Comparison of ENCODE assay signal across 16 cellular contexts in genomic region chr2:241415196-241415595, GRCh38. TPM values are rescaled to one million over a fixed set of nuclear protein-coding genes. Genes with fewer than 3 reads are reported as not detected.
DNase-seq lines count a peak whose midpoint lies in the region; ATAC-seq, FAIRE-seq and TF ChIP-seq lines count a peak whose summit lies in the region.
"Had no signal": no experiment of that assay in that cellular context is flagged by ENCODE, and none has a peak within 500 bp of the region (broad histone marks: within the 10 kb centered on the region; RNA-seq: fewer than 3 reads in every experiment).

No MANE protein-coding gene starts in this region.

- no peak overlapping the region for H2AFZ ChIP-seq in HepG2 (ENCODE audit: low read length)
- H2AFZ ChIP-seq in SK-N-SH (ENCODE audit: low read depth): no peak overlapping the region
- H2AFZ ChIP-seq: GM23248 had no signal

- intact Hi-C loops in HepG2 (cut with micrococcal nuclease; ENCODE audit: unreplicated experiment): no loop called here
- intact Hi-C loops in right lobe of liver (cut with DNase I): no loop called here

- WGBS in HepG2 (ENCODE audit: low lambda C conversion rate): 90% methylated on average over 3 of the region's 3 CpGs
- 80% methylated on average over 1 of the region's 3 CpGs for WGBS in right lobe of liver (ENCODE audit: insufficient coverage, low coverage, low lambda C conversion rate, missing lambda C conversion rate)
- WGBS in SK-N-SH (ENCODE audit: low lambda C conversion rate): 100% methylated on average over 3 of the region's 3 CpGs

- no peaks in the 10 kb centered on the region for H3K36me3 Mint-ChIP-seq in glutamatergic neuron (ENCODE audit: unreplicated experiment)

- H3K9me3 ChIP-seq in HepG2 (ENCODE audit: low read length) (no peaks in the 10 kb centered on the region), right lobe of liver (no peaks in the 10 kb centered on the region), SK-N-SH (no peaks in the 10 kb centered on the region)
- H3K9me3 ChIP-seq: BLaER1, HAP-1 had no signal

- H3K9ac ChIP-seq in HepG2 (ENCODE audit: insufficient read depth, low read depth, low read length) (no peak overlapping the region), SK-N-SH (no peak overlapping the region)
- H3K9ac ChIP-seq: BLaER1, GM23248 had no signal

- ATAC-seq in HepG2: peak; percentile 46
- no peak for ATAC-seq in right lobe of liver
- no peak for ATAC-seq in HG03280 (IDR thresholded peaks at IDR 0.05; ENCODE audit: unreplicated experiment)
- ATAC-seq: GM12878 had no signal

- no peak for FAIRE-seq in HepG2 (lab: Jason Lieb, UNC)
- FAIRE-seq: GM12878, GM18507 had no signal

- H3K27me3 Mint-ChIP-seq in glutamatergic neuron (ENCODE audit: unreplicated experiment): no peaks in the 10 kb centered on the region

- H3K4me1 Mint-ChIP-seq in glutamatergic neuron (ENCODE audit: low read depth, unreplicated experiment): no peaks in the 10 kb centered on the region

- H3K27me3 ChIP-seq in HepG2 (ENCODE audit: control insufficient read depth in 1 of 2, insufficient read depth in 2 of 2, low read length in 2 of 2) (no peaks in the 10 kb centered on the region), right lobe of liver (no peaks in the 10 kb centered on the region), SK-N-SH (ENCODE audit: insufficient read depth) (no peaks in the 10 kb centered on the region)
- H3K27me3 ChIP-seq: BLaER1 had no signal

- TF ChIP-seq CTCF in HepG2 (CRISPR knock-in tag; IDR thresholded peaks at IDR 0.05): no peak
- TF ChIP-seq CTCF in right lobe of liver (IDR thresholded peaks at IDR 0.05): no peak
- TF ChIP-seq CTCF in glutamatergic neuron (IDR thresholded peaks at IDR 0.05; ENCODE audit: partially characterized antibody, unreplicated experiment): no peak
- no peak for TF ChIP-seq CTCF in SK-N-SH (IDR thresholded peaks at IDR 0.05)

- no peak overlapping the region for H3K4me3 ChIP-seq in HepG2 (replicated peaks in 1 of 3; ENCODE audit: insufficient read depth in 1 of 3, low read depth in 2 of 3, low read length in 3 of 3)
- no peak overlapping the region for H3K4me3 ChIP-seq in right lobe of liver
- no peak overlapping the region for H3K4me3 ChIP-seq in SK-N-SH (ENCODE audit: low read depth in 2 of 2, low read length in 1 of 2)
- H3K4me3 ChIP-seq: BLaER1, GM12878, GM23248, HAP-1 had no signal

- POLR2A ChIA-PET in HepG2 (lab: Yijun Ruan, JAX) (no interaction called here), SK-N-SH (lab: Yijun Ruan, JAX) (no interaction called here)

- peaks cover 39% of the 10 kb centered on the region for H3K4me1 ChIP-seq in HepG2 (ENCODE audit: insufficient read depth, low read length)
- H3K4me1 ChIP-seq in right lobe of liver: no peaks in the 10 kb centered on the region
- H3K4me1 ChIP-seq in SK-N-SH (ENCODE audit: control insufficient read depth in 1 of 2, insufficient read depth in 2 of 2, low read depth in 1 of 2, low read length in 1 of 2): peaks cover 0 to 13% of the 10 kb centered on the region in 2 experiments; a peak in 1 of 4 replicates
- H3K4me1 ChIP-seq: BLaER1, HAP-1 had no signal

- BruUV-seq in HepG2 (replicated peaks; lab: Mats Ljungman, UMichigan): no TSS peak

- H4K20me1 ChIP-seq in HepG2 (ENCODE audit: insufficient read depth, low read length): no peaks in the 10 kb centered on the region
- H4K20me1 ChIP-seq in SK-N-SH (ENCODE audit: insufficient read depth): no peaks in the 10 kb centered on the region
- H4K20me1 ChIP-seq: BLaER1 had no signal

- H3K9me3 Mint-ChIP-seq in glutamatergic neuron (ENCODE audit: unreplicated experiment): no peaks in the 10 kb centered on the region

- no peaks in the 10 kb centered on the region for H3K79me2 ChIP-seq in HepG2 (ENCODE audit: insufficient read depth, low read length)
- no peaks in the 10 kb centered on the region for H3K79me2 ChIP-seq in SK-N-SH (ENCODE audit: insufficient read depth)

- H3K4me3 Mint-ChIP-seq in glutamatergic neuron (ENCODE audit: unreplicated experiment): no peak overlapping the region

- H3K4me2 ChIP-seq in HepG2 (ENCODE audit: low read depth, low read length) (no peak overlapping the region), SK-N-SH (no peak overlapping the region)
- H3K4me2 ChIP-seq: BLaER1 had no signal

- in situ Hi-C loops in HepG2 (cut with HindIII; ENCODE audit: extremely low pct_ligation_motif_present, low pct_unique_long_range_greater_than_20kb): no loop called here

- H3F3A ChIP-seq in SK-N-SH (replicated peaks; ENCODE audit: insufficient read depth): peaks cover 13% of the 10 kb centered on the region

- no peaks in the 10 kb centered on the region for H3K9me2 ChIP-seq in SK-N-SH

- peak overlapping the region; percentile 53 for H3K27ac Mint-ChIP-seq in glutamatergic neuron (ENCODE audit: unreplicated experiment)

- TF ChIP-seq POLR2A in HepG2 (IDR thresholded peaks at IDR 0.05; ENCODE audit: insufficient read depth in 1 of 2, low read depth in 2 of 2, low read length in 2 of 2) (no peak), right lobe of liver (IDR thresholded peaks at IDR 0.05) (no peak)

- H3K36me3 ChIP-seq in HepG2 (replicated peaks in 1 of 2; ENCODE audit: control insufficient read depth in 1 of 2, insufficient read depth in 2 of 2, low read length in 2 of 2) (peaks cover 22 to 81% of the 10 kb centered on the region in 2 experiments), right lobe of liver (peaks cover 0 to 62% (median 32%) of the 10 kb centered on the region in 4 donors), SK-N-SH (replicated peaks in 1 of 2; ENCODE audit: control insufficient read depth in 1 of 2, insufficient read depth in 2 of 2, low read length in 1 of 2) (peaks cover 40 to 42% of the 10 kb centered on the region in 2 experiments)

- TF ChIP-seq EP300 in HepG2 (IDR thresholded peaks at IDR 0.05; ENCODE audit: low read depth in 2 of 2, low read length in 2 of 2) (no peak), HepG2 (CRISPR knock-in tag; IDR thresholded peaks at IDR 0.05; ENCODE audit: borderline replicate concordance) (no peak), SK-N-SH (IDR thresholded peaks at IDR 0.05; ENCODE audit: borderline replicate concordance in 1 of 2, low read depth in 1 of 2, low read length in 1 of 2) (no peak)

- TF ChIP-seq RAD21 in HepG2 (CRISPR knock-in tag; IDR thresholded peaks at IDR 0.05): no peak
- TF ChIP-seq RAD21 in SK-N-SH (IDR thresholded peaks at IDR 0.05; ENCODE audit: low read length): no peak

- DNase-seq in HepG2 (ENCODE audit: low spot score) (no peak), right lobe of liver (no peak), glutamatergic neuron (no peak), substantia nigra (lab: John Stamatoyannopoulos, UW) (no peak), anterior cingulate cortex (lab: John Stamatoyannopoulos, UW) (no peak), SK-N-SH (no peak)
- DNase-seq: 8988T, AML-193, GM23248, KBM-7 had no signal

- H3K27ac ChIP-seq in HepG2 (ENCODE audit: extremely low read length, insufficient read depth, low read length): no peak overlapping the region
- no peak overlapping the region for H3K27ac ChIP-seq in right lobe of liver
- peak overlapping the region; percentile 58 for H3K27ac ChIP-seq in substantia nigra (ENCODE audit: low read depth, low read length, poor library complexity, severe bottlenecking)
- no peak overlapping the region for H3K27ac ChIP-seq in SK-N-SH (ENCODE audit: low read depth in 2 of 2, low read length in 1 of 2)
- H3K27ac ChIP-seq: BLaER1, GM23248, HL-60 had no signal

- CTCF ChIA-PET in HepG2 (lab: Yijun Ruan, JAX; ENCODE audit: low intra/inter-chr PET ratio, low total read pairs): no interaction called here
- CTCF ChIA-PET in SK-N-SH (lab: Yijun Ruan, JAX): interaction anchor here (2.1 kb wide), 1 partner anchor 12 kb away, joined by 5 read pairs; no protein-coding TSS in a partner anchor

TF ChIP-seq in HepG2, 621 proteins besides CTCF, POLR2A, EP300 and RAD21 (continues in another document):
- TF ChIP-seq ZNF780A (CRISPR knock-in tag; IDR thresholded peaks at IDR 0.05): no peak

TF ChIP-seq in SK-N-SH, 30 proteins besides CTCF, POLR2A, EP300 and RAD21 (continues in another document):
- TF ChIP-seq SIN3A (IDR thresholded peaks at IDR 0.05; ENCODE audit: borderline replicate concordance, low read depth, low read length): no peak
- no peak for TF ChIP-seq TCF12 (IDR thresholded peaks at IDR 0.05)

RNA-seq across cellular contexts. Expression of gene FARP2, which starts 59.1 kb away (rescaled TPM):
- total RNA-seq in HepG2 (2016; rRNA removed; fragmentation: Illumina TruSeq; extraction: Trizol) (43.3 and 45.4 TPM in 2 replicates), right lobe of liver (10 to 100 TPM; 13.3 to 41.3 (median 28.7) TPM), glutamatergic neuron (ENCODE audit: unreplicated experiment) (67.7 TPM)
- 60.7 and 66.0 TPM in 2 replicates for total RNA-seq in HepG2 (2016; cell fraction: cytosol; rRNA removed; fragmentation: Illumina TruSeq; extraction: Trizol; ENCODE audit: low read depth)
- 39.9 and 41.1 TPM in 2 replicates for total RNA-seq in HepG2 (2016; cell fraction: insoluble cytoplasmic fraction; rRNA removed; fragmentation: Illumina TruSeq; extraction: Trizol)
- total RNA-seq in HepG2 (2016; cell fraction: membrane; rRNA removed; fragmentation: Illumina TruSeq; extraction: Trizol): 26.8 and 27.2 TPM in 2 replicates
- 40.7 and 47.5 TPM in 2 replicates for total RNA-seq in HepG2 (2016; cell fraction: nucleus; rRNA removed; fragmentation: Illumina TruSeq; extraction: Trizol)
- polyA plus RNA-seq in HepG2 (2011; rRNA removed) (28.0 and 29.5 TPM in 2 replicates), SK-N-SH (2012; rRNA removed) (11.5 and 13.9 TPM in 2 replicates)
- polyA plus RNA-seq in HepG2 (2011; cell fraction: cytosol; rRNA removed): 14.2 and 16.0 TPM in 2 replicates
- 67.3 and 75.5 TPM in 2 replicates for polyA plus RNA-seq in HepG2 (2011; cell fraction: nucleus; rRNA removed)
- 28.7 and 33.3 TPM in 2 replicates for polyA plus RNA-seq in HepG2 (2012)
- polyA plus RNA-seq in HepG2 (2016; cell fraction: cytosol; fragmentation: Illumina TruSeq; extraction: Trizol; ENCODE audit: low read depth): 3.3 and 4.4 TPM in 2 replicates
- polyA plus RNA-seq in HepG2 (2016; cell fraction: insoluble cytoplasmic fraction; fragmentation: Illumina TruSeq; extraction: Trizol; ENCODE audit: low read depth): 24.1 and 27.0 TPM in 2 replicates
- polyA plus RNA-seq in HepG2 (2016; cell fraction: membrane; fragmentation: Illumina TruSeq; extraction: Trizol; ENCODE audit: low read depth): 6.7 and 9.3 TPM in 2 replicates
- polyA plus RNA-seq in HepG2 (2016; cell fraction: nucleus; fragmentation: Illumina TruSeq; extraction: Trizol; ENCODE audit: insufficient read depth, low read depth): 43.0 and 49.1 TPM in 2 replicates
- polyA minus RNA-seq in HepG2 (2011; rRNA and poly(A)+ RNA removed; ENCODE audit: low replicate concordance): 62.3 and 67.5 TPM in 2 replicates
- 23.7 and 25.8 TPM in 2 replicates for polyA minus RNA-seq in HepG2 (2011; cell fraction: cytosol; rRNA and poly(A)+ RNA removed)
- 56.9 and 62.9 TPM in 2 replicates for polyA minus RNA-seq in HepG2 (2011; cell fraction: nucleus; rRNA and poly(A)+ RNA removed)
- 11.9 and 13.0 TPM in 2 replicates for polyA plus RNA-seq in SK-N-SH (2012; cell fraction: cytosol; rRNA removed)
- polyA plus RNA-seq in SK-N-SH (2012; cell fraction: nucleus; rRNA removed): 34.1 and 68.4 TPM in 2 replicates
